ENCODE assay signal across 23 cellular contexts in the genomic region with DNA sequence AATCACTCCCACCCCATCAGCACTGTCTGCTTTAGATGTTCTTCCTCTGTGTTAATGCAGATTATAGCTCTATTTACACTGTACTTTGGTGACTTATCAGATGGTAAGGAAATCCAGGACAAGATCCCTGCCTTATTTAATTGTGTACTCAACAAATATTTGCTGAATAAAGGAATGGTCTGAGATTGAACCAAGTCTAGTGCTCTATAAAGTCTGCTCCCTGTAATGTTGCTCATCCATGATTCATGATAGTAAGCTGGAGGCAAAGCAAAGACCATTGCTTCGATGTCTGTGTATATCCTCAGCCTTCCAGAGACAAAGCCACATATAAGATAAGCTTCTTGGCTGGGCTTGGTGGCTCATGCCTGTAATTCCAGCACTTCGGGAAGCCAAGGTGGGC. TPM values are rescaled to one million over a fixed set of nuclear protein-coding genes. Genes with fewer than 3 reads are reported as not detected.
"Had no signal": no experiment of that assay in that cellular context is flagged by ENCODE, and none has a peak within 500 bp of the region (broad histone marks: within the 10 kb centered on the region; RNA-seq: fewer than 3 reads in every experiment).

No MANE protein-coding gene starts in this region.

- H3K36me3 Mint-ChIP-seq: activated CD8-positive, alpha-beta memory T cell treated with anti-CD3 and anti-CD28 coated beads, Interleukin-2, amount 10 ng/mL, durations not matched to agents 7 days and 5 days; activated naive CD4-positive, alpha-beta T cell treated with anti-CD3 and anti-CD28 coated beads, Interleukin-2, amount 50 U/mL, for 24 hours had no signal

- H3K4me3 ChIP-seq: gastrocnemius medialis had no signal

- H3K4me3 Mint-ChIP-seq: activated CD4-positive, alpha-beta T cell treated with anti-CD3 and anti-CD28 coated beads, Interleukin-2, amount 10 ng/mL, durations not matched to agents 7 days and 5 days; activated CD8-positive, alpha-beta memory T cell treated with anti-CD3 and anti-CD28 coated beads, Interleukin-2, amount 10 ng/mL, durations not matched to agents 7 days and 5 days; activated CD8-positive, alpha-beta T cell treated with anti-CD3 and anti-CD28 coated beads for 36 hours; activated naive CD4-positive, alpha-beta T cell treated with anti-CD3 and anti-CD28 coated beads, Interleukin-2, amount 50 U/mL, for 24 hours; brain; memory B cell had no signal

- H3K27me3 ChIP-seq: gastrocnemius medialis had no signal

- H3K9ac ChIP-seq: parathyroid adenoma had no signal

- H3K4me1 Mint-ChIP-seq: activated CD4-positive, alpha-beta T cell treated with anti-CD3 and anti-CD28 coated beads, Interleukin-2, amount 10 ng/mL, durations not matched to agents 7 days and 5 days; activated CD8-positive, alpha-beta memory T cell treated with anti-CD3 and anti-CD28 coated beads, Interleukin-2, amount 10 ng/mL, durations not matched to agents 7 days and 5 days; activated naive CD4-positive, alpha-beta T cell treated with anti-CD3 and anti-CD28 coated beads, Interleukin-2, amount 50 U/mL, for 24 hours; brain; memory B cell had no signal

- H3K79me2 ChIP-seq: parathyroid adenoma had no signal

- H3K4me1 ChIP-seq: gastrocnemius medialis, parathyroid adenoma had no signal

- H2AFZ ChIP-seq: parathyroid adenoma had no signal

- ATAC-seq: activated CD8-positive, alpha-beta memory T cell treated with anti-CD3 and anti-CD28 coated beads, Interleukin-2, amount 10 ng/mL, durations not matched to agents 7 days and 5 days; activated CD8-positive, alpha-beta T cell treated with anti-CD3 and anti-CD28 coated beads for 36 hours; esophagus mucosa; gastrocnemius medialis; left cardiac atrium; right cardiac atrium had no signal

- H3K27me3 Mint-ChIP-seq: activated CD8-positive, alpha-beta memory T cell treated with anti-CD3 and anti-CD28 coated beads, Interleukin-2, amount 10 ng/mL, durations not matched to agents 7 days and 5 days; activated CD8-positive, alpha-beta T cell treated with anti-CD3 and anti-CD28 coated beads for 36 hours; brain had no signal

- H3K36me3 ChIP-seq: gastrocnemius medialis had no signal

- H3K27ac ChIP-seq: gastrocnemius medialis, parathyroid adenoma, WERI-Rb-1 had no signal

- H3K27ac Mint-ChIP-seq: activated CD4-positive, alpha-beta T cell treated with anti-CD3 and anti-CD28 coated beads, Interleukin-2, amount 10 ng/mL, durations not matched to agents 7 days and 5 days; activated CD8-positive, alpha-beta memory T cell treated with anti-CD3 and anti-CD28 coated beads, Interleukin-2, amount 10 ng/mL, durations not matched to agents 7 days and 5 days; activated CD8-positive, alpha-beta T cell treated with anti-CD3 and anti-CD28 coated beads for 36 hours; activated naive CD4-positive, alpha-beta T cell treated with anti-CD3 and anti-CD28 coated beads, Interleukin-2, amount 50 U/mL, for 24 hours; memory B cell had no signal

- DNase-seq: activated CD4-positive, alpha-beta T cell treated with anti-CD3 and anti-CD28 coated beads, Interleukin-2, amount 10 ng/mL, durations not matched to agents 7 days and 5 days; activated CD4-positive, CD25-positive, alpha-beta regulatory T cell treated with anti-CD3 and anti-CD28 coated beads, Interleukin-2, amount 50 U/mL, for 72 hours; activated CD8-positive, alpha-beta memory T cell treated with anti-CD3 and anti-CD28 coated beads, Interleukin-2, amount 10 ng/mL, durations not matched to agents 7 days and 5 days; activated CD8-positive, alpha-beta T cell treated with anti-CD3 and anti-CD28 coated beads for 36 hours; activated gamma-delta T cell; activated T-cell treated with anti-CD3 and anti-CD28 coated beads for 4 hours; anterior cingulate cortex; central memory CD4-positive, alpha-beta T cell; effector memory CD4-positive, alpha-beta T cell; gastrocnemius medialis; islet precursor cell; left cardiac atrium; nucleus accumbens; right cardiac atrium; stimulated activated CD4-positive, alpha-beta T cell treated with anti-CD3 and anti-CD28 coated beads, Interleukin-4, amount 100 ng/mL, for 24 hours; stimulated activated naive CD4-positive, alpha-beta T cell treated with Interleukin-2 at 50 U/mL for 16 hours; WERI-Rb-1 had no signal

RNA-seq across cellular contexts. Expression of gene PLCE1, which starts 33.5 kb away (rescaled TPM):
- total RNA-seq: activated CD8-positive, alpha-beta T cell treated with anti-CD3 and anti-CD28 coated beads for 36 hours; mononuclear cell had no signal
